ENCODE assay signal across 12 cellular contexts in genomic region chr5:147567917-147568598, GRCh38. TPM values are rescaled to one million over a fixed set of nuclear protein-coding genes. Genes with fewer than 3 reads are reported as not detected.
A peak's percentile ranks its signal among the peaks of the same experiment; 100 is the strongest.
DNase-seq lines count a peak whose midpoint lies in the region; ATAC-seq, FAIRE-seq and TF ChIP-seq lines count a peak whose summit lies in the region.
"Had no signal": no experiment of that assay in that cellular context is flagged by ENCODE, and none has a peak within 500 bp of the region (broad histone marks: within the 10 kb centered on the region; RNA-seq: fewer than 3 reads in every experiment).

No MANE protein-coding gene starts in this region.

- DNase-seq in HCEC 1CT (peak; percentile 80), NT2/D1 (ENCODE audit: low read depth, low spot score) (peak; percentile 72), fibroblast of gingiva (ENCODE audit: low read depth) (peak; percentile 10), progenitor cell of endocrine pancreas (ENCODE audit: low spot score, unreplicated experiment) (no peak), GF-D8 (lab: John Stamatoyannopoulos, UW) (no peak), kidney (no peak)
- DNase-seq: activated CD4-positive, alpha-beta memory T cell treated with anti-CD3 and anti-CD28 coated beads, Interleukin-2, amount 10 ng/mL, durations not matched to agents 7 days and 5 days; erythroblast had no signal

- H3K27ac ChIP-seq in kidney (ENCODE audit: low read depth in 2 of 2, low read length in 2 of 2): no peak overlapping the region

- H3K27ac Mint-ChIP-seq in progenitor cell of endocrine pancreas: peak overlapping the region; percentile 81
- H3K27ac Mint-ChIP-seq: activated CD4-positive, alpha-beta memory T cell treated with anti-CD3 and anti-CD28 coated beads, Interleukin-2, amount 10 ng/mL, durations not matched to agents 7 days and 5 days; memory B cell had no signal

- H3K27me3 ChIP-seq in NT2/D1 (ENCODE audit: insufficient read depth, insufficient read length): no peaks in the 10 kb centered on the region

- H3K36me3 ChIP-seq in NT2/D1 (ENCODE audit: insufficient read depth, insufficient read length, low read length) (no peaks in the 10 kb centered on the region), kidney (ENCODE audit: control insufficient read depth in 1 of 2, insufficient read depth in 2 of 2, low read length in 2 of 2) (no peaks in the 10 kb centered on the region)

- H3K4me1 Mint-ChIP-seq in progenitor cell of endocrine pancreas (ENCODE audit: low read depth): peaks cover 20% of the 10 kb centered on the region
- H3K4me1 Mint-ChIP-seq: activated CD4-positive, alpha-beta memory T cell treated with anti-CD3 and anti-CD28 coated beads, Interleukin-2, amount 10 ng/mL, durations not matched to agents 7 days and 5 days; memory B cell had no signal

- no peaks in the 10 kb centered on the region for H3K9me3 Mint-ChIP-seq in progenitor cell of endocrine pancreas (ENCODE audit: low read depth)
- H3K9me3 Mint-ChIP-seq: activated CD4-positive, alpha-beta memory T cell treated with anti-CD3 and anti-CD28 coated beads, Interleukin-2, amount 10 ng/mL, durations not matched to agents 7 days and 5 days had no signal

- no peaks in the 10 kb centered on the region for H3K9me3 ChIP-seq in NT2/D1 (ENCODE audit: insufficient read depth, low read length)
- no peaks in the 10 kb centered on the region for H3K9me3 ChIP-seq in kidney (ENCODE audit: control insufficient read depth in 1 of 2, low read length in 2 of 2)

- TF ChIP-seq CTCF in progenitor cell of endocrine pancreas (IDR thresholded peaks at IDR 0.05; ENCODE audit: unreplicated experiment): no peak
- TF ChIP-seq CTCF in kidney (IDR thresholded peaks at IDR 0.05; ENCODE audit: borderline replicate concordance, extremely low read depth, insufficient read depth): no peak

- no peaks in the 10 kb centered on the region for H3K36me3 Mint-ChIP-seq in progenitor cell of endocrine pancreas (ENCODE audit: insufficient read depth)
- H3K36me3 Mint-ChIP-seq: memory B cell had no signal

- H3K4me1 ChIP-seq in NT2/D1 (ENCODE audit: insufficient read depth, insufficient read length) (no peaks in the 10 kb centered on the region), kidney (ENCODE audit: control insufficient read depth in 1 of 2, insufficient read depth in 1 of 2, low read depth in 1 of 2, low read length in 2 of 2) (no peaks in the 10 kb centered on the region)

- H3K4me3 ChIP-seq in NT2/D1 (ENCODE audit: insufficient read length, low read depth) (no peak overlapping the region), kidney (ENCODE audit: low read length in 2 of 2) (no peak overlapping the region)

- no peaks in the 10 kb centered on the region for H3K27me3 Mint-ChIP-seq in progenitor cell of endocrine pancreas
- H3K27me3 Mint-ChIP-seq: activated CD4-positive, alpha-beta memory T cell treated with anti-CD3 and anti-CD28 coated beads, Interleukin-2, amount 10 ng/mL, durations not matched to agents 7 days and 5 days; memory B cell had no signal

- FAIRE-seq in kidney (lab: Jason Lieb, UNC): no peak
- FAIRE-seq: G401.6 had no signal

- ATAC-seq in GM18870 (IDR thresholded peaks at IDR 0.05; ENCODE audit: unreplicated experiment): no peak
- ATAC-seq in activated CD4-positive, CD25-positive, alpha-beta regulatory T cell treated with anti-CD3 and anti-CD28 coated beads, Interleukin-2, amount 50 U/mL, for 24 hours: no peak

- intact Hi-C loops in kidney (cut with DNase I): no loop called here

- H3K4me3 Mint-ChIP-seq in progenitor cell of endocrine pancreas (ENCODE audit: low read depth): no peak overlapping the region
- H3K4me3 Mint-ChIP-seq: activated CD4-positive, alpha-beta memory T cell treated with anti-CD3 and anti-CD28 coated beads, Interleukin-2, amount 10 ng/mL, durations not matched to agents 7 days and 5 days; memory B cell had no signal

- no peak overlapping the region for H3K9ac ChIP-seq in NT2/D1 (ENCODE audit: insufficient read length, low read depth)
- no peak overlapping the region for H3K9ac ChIP-seq in kidney (ENCODE audit: low read length in 2 of 2)

RNA-seq across cellular contexts. Expression of gene DPYSL3, which starts 58.2 kb away (rescaled TPM):
- 56.0 and 60.4 TPM in 2 replicates for total RNA-seq in progenitor cell of endocrine pancreas
- total RNA-seq in kidney: 19.1 TPM
- polyA plus RNA-seq in kidney (ENCODE audit: insufficient read depth, low read depth, low replicate concordance): 7.1 TPM
- total RNA-seq: activated CD4-positive, alpha-beta memory T cell treated with anti-CD3 and anti-CD28 coated beads, Interleukin-2, amount 10 ng/mL, durations not matched to agents 7 days and 5 days had no signal

Comparison
In these comparisons a context has a peak if more than half of its experiments do, and no peak if none do; other contexts are left out.
1. DNase-seq: peak in HCEC 1CT (single experiment), NT2/D1 (single experiment) and fibroblast of gingiva (single experiment); none in progenitor cell of endocrine pancreas (single experiment), GF-D8 (single experiment) and kidney (single experiment).